ENCODE assay signal across 8 cellular contexts in genomic region chrX:55342533-55343501, GRCh38.
DNase-seq lines count a peak whose midpoint lies in the region; ATAC-seq, FAIRE-seq and TF ChIP-seq lines count a peak whose summit lies in the region.

No MANE protein-coding gene starts in this region.

- no peak overlapping the region for H3K4me2 ChIP-seq in PC-3 (ENCODE audit: low read length)

- ATAC-seq in HG03045 (IDR thresholded peaks at IDR 0.05; ENCODE audit: unreplicated experiment) (peak; percentile 53), PC-3 (no peak), upper lobe of left lung (ENCODE audit: low FRiP score in 2 of 2) (peak; percentile 49 to 57)
- peak; percentile 46 to 94 for ATAC-seq in activated naive CD4-positive, alpha-beta T cell treated with anti-CD3 and anti-CD28 coated beads, Interleukin-2, amount 50 U/mL, for 72 hours

- no peaks in the 10 kb centered on the region for H3K36me3 ChIP-seq in CD4-positive, alpha-beta memory T cell (ENCODE audit: insufficient read depth, low read length)
- H3K36me3 ChIP-seq in PC-3 (ENCODE audit: low read depth, low read length) (no peaks in the 10 kb centered on the region), kidney (ENCODE audit: control insufficient read depth in 1 of 2, insufficient read depth in 2 of 2, low read length in 2 of 2) (no peaks in the 10 kb centered on the region), upper lobe of left lung (no peaks in the 10 kb centered on the region), uterus (no peaks in the 10 kb centered on the region)

- peak overlapping the region in 2 of 7 donors; percentile 2 to 20 for H3K27ac Mint-ChIP-seq in CD4-positive, alpha-beta memory T cell
- no peak overlapping the region for H3K27ac Mint-ChIP-seq in activated naive CD4-positive, alpha-beta T cell treated with anti-CD3 and anti-CD28 coated beads, Interleukin-2, amount 50 U/mL, for 72 hours

- H3K9me2 ChIP-seq in PC-3 (replicated peaks; ENCODE audit: low read length) = no peaks in the 10 kb centered on the region

- FAIRE-seq in GM18507 (lab: Jason Lieb, UNC) = peak; percentile 70
- no peak for FAIRE-seq in kidney (lab: Jason Lieb, UNC)

- peak; percentile 51 for TF ChIP-seq CTCF in PC-3 (conservative IDR thresholded peaks at IDR 0.05; ENCODE audit: low read depth, low read length)
- TF ChIP-seq CTCF in kidney (IDR thresholded peaks at IDR 0.05; ENCODE audit: borderline replicate concordance, extremely low read depth, insufficient read depth) = peak; percentile 47
- peak; percentile 25 to 55 (median 46) for TF ChIP-seq CTCF in upper lobe of left lung (IDR thresholded peaks at IDR 0.05)
- peak in 1 of 4 experiments; percentile 45 for TF ChIP-seq CTCF in uterus (IDR thresholded peaks at IDR 0.05)

- no peak overlapping the region for H3K27ac ChIP-seq in CD4-positive, alpha-beta memory T cell (ENCODE audit: low read depth, low read length)
- H3K27ac ChIP-seq in PC-3 (ENCODE audit: low read length) (no peak overlapping the region), kidney (ENCODE audit: low read depth in 2 of 2, low read length in 2 of 2) (no peak overlapping the region), upper lobe of left lung (no peak overlapping the region), uterus (no peak overlapping the region)

- H3K27me3 Mint-ChIP-seq in CD4-positive, alpha-beta memory T cell = no peaks in the 10 kb centered on the region

- H3K9me3 Mint-ChIP-seq in CD4-positive, alpha-beta memory T cell = peaks cover 0 to 2% (median 0%) of the 10 kb centered on the region in 8 donors
- H3K9me3 Mint-ChIP-seq in activated naive CD4-positive, alpha-beta T cell treated with anti-CD3 and anti-CD28 coated beads, Interleukin-2, amount 50 U/mL, for 72 hours = no peaks in the 10 kb centered on the region

- H3K9ac ChIP-seq in PC-3 (ENCODE audit: low read length) (no peak overlapping the region), kidney (ENCODE audit: low read length in 2 of 2) (no peak overlapping the region)

- peaks cover 6% of the 10 kb centered on the region for H3K4me1 ChIP-seq in CD4-positive, alpha-beta memory T cell (ENCODE audit: insufficient read depth, low read length)
- no peaks in the 10 kb centered on the region for H3K4me1 ChIP-seq in PC-3 (ENCODE audit: insufficient read depth, low read length)
- H3K4me1 ChIP-seq in kidney (ENCODE audit: control insufficient read depth in 1 of 2, insufficient read depth in 1 of 2, low read depth in 1 of 2, low read length in 2 of 2) = no peaks in the 10 kb centered on the region
- H3K4me1 ChIP-seq in upper lobe of left lung = no peaks in the 10 kb centered on the region
- H3K4me1 ChIP-seq in uterus = no peaks in the 10 kb centered on the region

- H3K79me2 ChIP-seq in PC-3 (ENCODE audit: low read length) = no peaks in the 10 kb centered on the region

- peak overlapping the region in 2 of 8 donors; percentile 57 to 63 for H3K4me3 Mint-ChIP-seq in CD4-positive, alpha-beta memory T cell

- TF ChIP-seq POLR2A in upper lobe of left lung (IDR thresholded peaks at IDR 0.05) = no peak
- no peak for TF ChIP-seq POLR2A in uterus (IDR thresholded peaks at IDR 0.05)

- H3K27me3 ChIP-seq in CD4-positive, alpha-beta memory T cell (ENCODE audit: insufficient read depth, low read length) = no peaks in the 10 kb centered on the region
- H3K27me3 ChIP-seq in PC-3 (ENCODE audit: low read length) (no peaks in the 10 kb centered on the region), upper lobe of left lung (no peaks in the 10 kb centered on the region), uterus (no peaks in the 10 kb centered on the region)

- no peaks in the 10 kb centered on the region for H3F3A ChIP-seq in PC-3 (ENCODE audit: low read length, unreplicated experiment)

- POLR2A ChIA-PET in CD4-positive, alpha-beta memory T cell (lab: Charles Lee; ENCODE audit: partially characterized antibody) = interaction anchor here (0.8 to 0.9 kb wide), 2 partner anchors 13 to 109 kb away, joined by 3 to 4 read pairs; partner anchors contain the start of gene MAGEH1
- POLR2A ChIA-PET in PC-3 (lab: Charles Lee; ENCODE audit: unreplicated experiment) = no interaction called here

- no peak for TF ChIP-seq EP300 in upper lobe of left lung (IDR thresholded peaks at IDR 0.05)

- CTCF ChIA-PET in CD4-positive, alpha-beta memory T cell (lab: Charles Lee; ENCODE audit: partially characterized antibody) = interaction anchor here (0.8 to 1.5 kb wide), 5 partner anchors 11 to 208 kb away, joined by 3 to 4 read pairs (median 3); partner anchors contain the start of gene MAGEH1
- CTCF ChIA-PET in PC-3 (lab: Charles Lee) = no interaction called here

- no peaks in the 10 kb centered on the region for H4K20me1 ChIP-seq in PC-3 (ENCODE audit: low read length)

- DNase-seq in CD4-positive, alpha-beta memory T cell = peak; percentile 54 to 68 (median 62)
- DNase-seq in GM18507 (ENCODE audit: extremely low spot score, insufficient read length, low read depth) (peak; percentile 5), PC-3 (peak; percentile 43), kidney (no peak), upper lobe of left lung (no peak), uterus (no peak)
- DNase-seq in activated naive CD4-positive, alpha-beta T cell treated with anti-CD3 and anti-CD28 coated beads, Interleukin-2, amount 50 U/mL, for 72 hours (ENCODE audit: low spot score in 2 of 2) = peak in 1 of 2 donors; percentile 36

- no peak overlapping the region for H2AFZ ChIP-seq in PC-3 (ENCODE audit: low read length)

- peaks cover 7 to 17% (median 12%) of the 10 kb centered on the region in 4 donors for H3K4me1 Mint-ChIP-seq in CD4-positive, alpha-beta memory T cell

- no peaks in the 10 kb centered on the region for H3K9me3 ChIP-seq in CD4-positive, alpha-beta memory T cell (ENCODE audit: control insufficient read depth in 1 of 2, low read length in 2 of 2)
- H3K9me3 ChIP-seq in PC-3 (ENCODE audit: low read length) (no peaks in the 10 kb centered on the region), kidney (ENCODE audit: control insufficient read depth in 1 of 2, low read length in 2 of 2) (no peaks in the 10 kb centered on the region), upper lobe of left lung (no peaks in the 10 kb centered on the region), uterus (no peaks in the 10 kb centered on the region)

- no peaks in the 10 kb centered on the region for H3K36me3 Mint-ChIP-seq in CD4-positive, alpha-beta memory T cell
- no peaks in the 10 kb centered on the region for H3K36me3 Mint-ChIP-seq in activated naive CD4-positive, alpha-beta T cell treated with anti-CD3 and anti-CD28 coated beads, Interleukin-2, amount 50 U/mL, for 72 hours

- 48 to 54% methylated on average over 19 to 21 of the region's 21 CpGs for WGBS in upper lobe of left lung, 2 donors

- BruUV-seq in PC-3 (replicated peaks; lab: Mats Ljungman, UMichigan) = no TSS peak

- intact Hi-C loops in CD4-positive, alpha-beta memory T cell (cut with micrococcal nuclease) = loop anchor here (2.0 kb wide), 1 partner anchor 452 kb away; no protein-coding TSS in a partner anchor
- intact Hi-C loops in PC-3 (cut with micrococcal nuclease) (no loop called here), kidney (cut with DNase I) (no loop called here), uterus (cut with DNase I; ENCODE audit: low total_unique reads) (no loop called here)

- no peak overlapping the region for H3K4me3 ChIP-seq in CD4-positive, alpha-beta memory T cell (ENCODE audit: low read length in 2 of 2)
- H3K4me3 ChIP-seq in PC-3 (ENCODE audit: low read length) = no peak overlapping the region
- H3K4me3 ChIP-seq in kidney (ENCODE audit: low read length in 2 of 2) = no peak overlapping the region
- no peak overlapping the region for H3K4me3 ChIP-seq in upper lobe of left lung
- H3K4me3 ChIP-seq in uterus = no peak overlapping the region

Comparison
In these comparisons a context has a peak if more than half of its experiments do, and no peak if none do; other contexts are left out.
1. DNase-seq: peak in CD4-positive, alpha-beta memory T cell (5 of 5), GM18507 (single experiment) and PC-3 (single experiment); none in kidney (single experiment), upper lobe of left lung (0 of 2) and uterus (0 of 2).